8 cellular contexts compared by ENCODE assay signal in genomic region chrX:110145854-110146253, GRCh38.
A peak's percentile ranks its signal among the peaks of the same experiment; 100 is the strongest.
DNase-seq lines count a peak whose midpoint lies in the region; ATAC-seq, FAIRE-seq and TF ChIP-seq lines count a peak whose summit lies in the region.

No MANE protein-coding gene starts in this region.

- no peak overlapping the region for H3K23ac ChIP-seq in H1 (ENCODE audit: insufficient read length)

- CTCF ChIA-PET in A673 (lab: Charles Lee) (interaction anchor here (0.5 to 2.3 kb wide), 12 partner anchors 9 to 1761 kb away, joined by 3 to 24 read pairs (median 4); no protein-coding TSS in a partner anchor), H1 (lab: Charles Lee; ENCODE audit: partially characterized antibody) (interaction anchor here (0.7 to 4.7 kb wide), 40 partner anchors 10 to 434 kb away, joined by 3 to 68 read pairs (median 4); no protein-coding TSS in a partner anchor)

- intact Hi-C loops in A673 (cut with micrococcal nuclease; ENCODE audit: unreplicated experiment): loop anchor here (2.0 to 5.0 kb wide), 2 partner anchors 235 to 701 kb away; no protein-coding TSS in a partner anchor

- H3K4me1 Mint-ChIP-seq in naive B cell: peaks cover 4 to 6% (median 4%) of the 10 kb centered on the region in 3 donors

- H3K36me3 ChIP-seq in A673 (ENCODE audit: insufficient read depth, low read length, poor library complexity, severe bottlenecking): no peaks in the 10 kb centered on the region
- H3K36me3 ChIP-seq in Peyer's patch: no peaks in the 10 kb centered on the region
- no peaks in the 10 kb centered on the region for H3K36me3 ChIP-seq in H1 (ENCODE audit: control insufficient read depth in 2 of 4, insufficient read depth in 4 of 4, low read length in 3 of 4)

- peaks cover 0 to 9% of the 10 kb centered on the region in 2 donors for H3K36me3 Mint-ChIP-seq in naive B cell

- no peaks in the 10 kb centered on the region for H3K79me2 ChIP-seq in H1 (ENCODE audit: control insufficient read depth in 1 of 2, insufficient read depth in 2 of 2, low read length in 2 of 2)

- no peak overlapping the region for H3K14ac ChIP-seq in H1 (ENCODE audit: insufficient read length)

- H3K4me3 Mint-ChIP-seq in naive B cell: no peak overlapping the region

- no peaks in the 10 kb centered on the region for H3K23me2 ChIP-seq in H1 (ENCODE audit: low read depth, low read length)

- no peak overlapping the region for H2AK5ac ChIP-seq in H1 (ENCODE audit: low read depth, low read length)

- WGBS in H1 (ENCODE audit: extremely low coverage in 1 of 2, insufficient coverage in 1 of 2, insufficient read length in 1 of 2, insufficient replicate concordance in 2 of 2, low coverage in 1 of 2, low lambda C conversion rate in 2 of 2, missing lambda C conversion rate in 1 of 2), 2 experiments: 45% methylated on average over 4 of the region's 4 CpGs; no CpG with 5 or more reads in 1 of the 2 experiments

- H2BK15ac ChIP-seq in H1 (ENCODE audit: low read length): no peak overlapping the region

- H3K27ac Mint-ChIP-seq in naive B cell: no peak overlapping the region

- no peak overlapping the region for H3K56ac ChIP-seq in H1 (replicated peaks; ENCODE audit: insufficient read length, low read depth, low read length)

- TF ChIP-seq CTCF in A673 (conservative IDR thresholded peaks at IDR 0.05; ENCODE audit: low read depth, low read length) (peak; percentile 70), Peyer's patch (IDR thresholded peaks at IDR 0.05) (peak; percentile 9 to 56 (median 40)), H1 (IDR thresholded peaks at IDR 0.05; ENCODE audit: control extremely low read depth in 1 of 3, insufficient read depth in 1 of 3, low read depth in 1 of 3, low read length in 3 of 3) (peak in 1 of 3 experiments; percentile 37; a peak in 2 of 4 replicates), omental fat pad (IDR thresholded peaks at IDR 0.05) (no peak)

- H3K27me3 ChIP-seq in A673 (replicated peaks; ENCODE audit: insufficient read depth, low read depth, low read length, poor library complexity): no peaks in the 10 kb centered on the region
- no peaks in the 10 kb centered on the region for H3K27me3 ChIP-seq in Peyer's patch
- H3K27me3 ChIP-seq in H1 (replicated peaks in 1 of 4; ENCODE audit: control insufficient read depth in 3 of 4, extremely low read depth in 1 of 4, insufficient read depth in 3 of 4, low read length in 3 of 4): no peaks in the 10 kb centered on the region

- H3K18ac ChIP-seq in H1 (ENCODE audit: extremely low read depth, low read length): no peak overlapping the region

- no peak overlapping the region for H4K8ac ChIP-seq in H1 (ENCODE audit: extremely low read depth, insufficient read depth, low read length)

- H3K4me1 ChIP-seq in A673 (ENCODE audit: insufficient read depth, low read length, poor library complexity, severe bottlenecking): no peaks in the 10 kb centered on the region
- H3K4me1 ChIP-seq in Peyer's patch: no peaks in the 10 kb centered on the region
- H3K4me1 ChIP-seq in H1 (replicated peaks in 1 of 4; ENCODE audit: control insufficient read depth in 3 of 4, insufficient read depth in 4 of 4, low read length in 3 of 4): no peaks in the 10 kb centered on the region

- H4K5ac ChIP-seq in H1 (ENCODE audit: insufficient read length, low read depth, low read length): no peak overlapping the region

- H2AFZ ChIP-seq in H1 (ENCODE audit: low read length): no peak overlapping the region

- no peak overlapping the region for H3K9ac ChIP-seq in H1 (replicated peaks in 1 of 4; ENCODE audit: extremely low read depth in 1 of 4, low read depth in 3 of 4, low read length in 3 of 4)

- TF ChIP-seq POLR2A in Peyer's patch (IDR thresholded peaks at IDR 0.05) (no peak), H1 (IDR thresholded peaks at IDR 0.05; ENCODE audit: control extremely low read depth in 1 of 2, low read depth in 2 of 2, low read length in 2 of 2) (no peak)

- no peak overlapping the region for H4K91ac ChIP-seq in H1 (replicated peaks; ENCODE audit: insufficient read length, low read length)

- H3K4me3 ChIP-seq in A673 (ENCODE audit: low read depth, low read length, poor library complexity, severe bottlenecking): no peak overlapping the region
- no peak overlapping the region for H3K4me3 ChIP-seq in Peyer's patch
- no peak overlapping the region for H3K4me3 ChIP-seq in H1 (ENCODE audit: extremely low read depth in 1 of 4, insufficient read depth in 2 of 4, low read depth in 3 of 4, low read length in 4 of 4)

- no TSS peak for BruUV-seq in A673 (replicated peaks; lab: Mats Ljungman, UMichigan)

- POLR2A ChIA-PET in A673 (lab: Charles Lee; ENCODE audit: low non-redundant PET) (interaction anchor here (0.6 kb wide), 1 partner anchor 22 kb away, joined by 3 read pairs; no protein-coding TSS in a partner anchor), H1 (lab: Charles Lee; ENCODE audit: partially characterized antibody) (no interaction called here)

- no peaks in the 10 kb centered on the region for H3K79me1 ChIP-seq in H1 (ENCODE audit: low read depth, low read length)

- no peak for TF ChIP-seq RAD21 in H1 (IDR thresholded peaks at IDR 0.05 in 1 of 2, conservative IDR thresholded peaks at IDR 0.05 in 1 of 2; ENCODE audit: low read depth in 2 of 2, low read length in 2 of 2)

- no peak overlapping the region for H3K4ac ChIP-seq in H1 (replicated peaks; ENCODE audit: insufficient read length, low read depth, low read length)

- no peak overlapping the region for H2BK120ac ChIP-seq in H1 (replicated peaks; ENCODE audit: low read depth, low read length)

- H3K9me3 ChIP-seq in A673 (ENCODE audit: low read depth, low read length, poor library complexity, severe bottlenecking) (no peaks in the 10 kb centered on the region), Peyer's patch (no peaks in the 10 kb centered on the region), H1 (ENCODE audit: insufficient read depth in 2 of 2, low read depth in 1 of 2, low read length in 1 of 2) (no peaks in the 10 kb centered on the region)

- FAIRE-seq in H1 (lab: Jason Lieb, UNC): peak; percentile 52

- TF ChIP-seq EP300 in H1 (IDR thresholded peaks at IDR 0.05; ENCODE audit: borderline replicate concordance in 1 of 2, low read depth in 2 of 2, low read length in 2 of 2): no peak

- H2BK20ac ChIP-seq in H1 (ENCODE audit: low read length): no peak overlapping the region

- ATAC-seq in HG02610 (IDR thresholded peaks at IDR 0.05; ENCODE audit: unreplicated experiment) (peak; percentile 60), naive B cell (ENCODE audit: low read depth in 2 of 2) (peak; percentile 53 to 59), omental fat pad (ENCODE audit: low FRiP score) (no peak)

- no peak overlapping the region for H2BK12ac ChIP-seq in H1 (ENCODE audit: low read depth, low read length)

- H4K20me1 ChIP-seq in H1 (replicated peaks in 1 of 2; ENCODE audit: control insufficient read depth in 1 of 2, insufficient read depth in 2 of 2, low read length in 2 of 2): no peaks in the 10 kb centered on the region

- no peak overlapping the region for H2BK5ac ChIP-seq in H1 (ENCODE audit: low read depth, low read length)

- no peak overlapping the region for H3K4me2 ChIP-seq in H1 (ENCODE audit: insufficient read depth in 1 of 2, low read depth in 2 of 2, low read length in 2 of 2)

- no peaks in the 10 kb centered on the region for H3K27me3 Mint-ChIP-seq in naive B cell

- H3K9me3 Mint-ChIP-seq in naive B cell: peaks cover 0 to 4% (median 0%) of the 10 kb centered on the region in 7 donors

- DNase-seq in A673 (ENCODE audit: low spot score) (peak; percentile 49), GF-D8 (lab: John Stamatoyannopoulos, UW) (peak; percentile 4), Peyer's patch (peak in 1 of 3 donors; percentile 53), H1 (ENCODE audit: low read depth in 1 of 2, low spot score in 2 of 2) (no peak), naive B cell (peak; percentile 12), omental fat pad (ENCODE audit: low spot score) (no peak), KG1 (lab: John Stamatoyannopoulos, UW) (no peak)

- H3K27ac ChIP-seq in A673 (ENCODE audit: low read depth, low read length, poor library complexity, severe bottlenecking) (no peak overlapping the region), Peyer's patch (peak overlapping the region in 1 of 4 donors; percentile 12), H1 (ENCODE audit: low read depth, low read length) (no peak overlapping the region)

TF ChIP-seq in H1, 55 proteins besides CTCF, POLR2A, EP300 and RAD21:
- TF ChIP-seq RXRA (IDR thresholded peaks at IDR 0.05; ENCODE audit: insufficient read depth, low read depth, low read length) (no peak), CBX5 (IDR thresholded peaks at IDR 0.05; ENCODE audit: low read depth, low read length) (no peak)

Comparison
In these comparisons a context has a peak if more than half of its experiments do, and no peak if none do; other contexts are left out.
1. DNase-seq: peak in A673 (single experiment), GF-D8 (single experiment) and naive B cell (single experiment); none in H1 (0 of 2), omental fat pad (single experiment) and KG1 (single experiment).
2. CTCF ChIP-seq: peak in A673 (single experiment) and Peyer's patch (6 of 6); none in omental fat pad (0 of 3).